24 cellular contexts compared by ENCODE assay signal in genomic region chr12:39230086-39230485, GRCh38.
DNase-seq lines count a peak whose midpoint lies in the region; ATAC-seq and TF ChIP-seq lines count a peak whose summit lies in the region.
"Had no signal": no experiment of that assay in that cellular context is flagged by ENCODE, and none has a peak within 500 bp of the region (broad histone marks: within the 10 kb centered on the region; RNA-seq: fewer than 3 reads in every experiment).

No MANE protein-coding gene starts in this region.

- H3K27me3 ChIP-seq in SK-N-SH (ENCODE audit: insufficient read depth): no peaks in the 10 kb centered on the region
- H3K27me3 ChIP-seq in RWPE2 (ENCODE audit: insufficient read depth, poor library complexity, severe bottlenecking): no peaks in the 10 kb centered on the region
- no peaks in the 10 kb centered on the region for H3K27me3 ChIP-seq in trophoblast cell (ENCODE audit: insufficient read depth, low read length)
- H3K27me3 ChIP-seq: stomach, uterus had no signal

- no peak overlapping the region for H4K8ac ChIP-seq in trophoblast cell (ENCODE audit: low read depth, low read length)

- no peak for TF ChIP-seq RAD21 in SK-N-SH (IDR thresholded peaks at IDR 0.05; ENCODE audit: low read length)

- no peaks in the 10 kb centered on the region for H3K79me2 ChIP-seq in SK-N-SH (ENCODE audit: insufficient read depth)
- no peaks in the 10 kb centered on the region for H3K79me2 ChIP-seq in trophoblast cell (ENCODE audit: control insufficient read depth, insufficient read depth, low read length, poor library complexity)

- no peak overlapping the region for H4K12ac ChIP-seq in trophoblast cell (ENCODE audit: low read depth, low read length)

- intact Hi-C loops in posterior vena cava (cut with DNase I): loop anchor here in 1 of 2 donors (5.0 kb wide), 1 partner anchor 1247 kb away; no protein-coding TSS in a partner anchor

- H3K79me1 ChIP-seq in trophoblast cell (ENCODE audit: low read length): no peaks in the 10 kb centered on the region

- DNase-seq in SK-N-SH (no peak), RWPE2 (ENCODE audit: low spot score) (peak; percentile 46), epithelial cell of prostate (ENCODE audit: low read depth, low spot score) (peak; percentile 76), renal cortical epithelial cell (ENCODE audit: low read depth) (peak; percentile 3), GM10266 (ENCODE audit: extremely low spot score) (no peak), trophoblast cell (no peak), posterior vena cava (ENCODE audit: low spot score) (no peak)
- DNase-seq: 8988T; activated CD4-positive, alpha-beta T cell treated with anti-CD3 and anti-CD28 coated beads for 4 hours; activated CD8-positive, alpha-beta memory T cell treated with anti-CD3 and anti-CD28 coated beads, Interleukin-2, amount 50 U/mL, for 48 hours; activated gamma-delta T cell; amniotic stem cell; Calu3; endodermal cell; foreskin fibroblast; NCI-H1930; NCI-H345; nephron progenitor cell; stimulated activated CD4-positive, alpha-beta T cell treated with anti-CD3 and anti-CD28 coated beads, Interleukin-2, amount 100 ng/mL, for 48 hours; stomach; uterus had no signal

- H2BK12ac ChIP-seq in trophoblast cell (ENCODE audit: low read length): no peak overlapping the region

- no peaks in the 10 kb centered on the region for H4K20me1 ChIP-seq in SK-N-SH (ENCODE audit: insufficient read depth)

- H3K9me3 ChIP-seq in SK-N-SH (no peaks in the 10 kb centered on the region), RWPE2 (ENCODE audit: severe bottlenecking) (no peaks in the 10 kb centered on the region), trophoblast cell (ENCODE audit: insufficient read depth, low read depth, low read length) (no peaks in the 10 kb centered on the region)
- H3K9me3 ChIP-seq: uterus had no signal

- TF ChIP-seq EP300 in SK-N-SH (IDR thresholded peaks at IDR 0.05; ENCODE audit: borderline replicate concordance in 1 of 2, low read depth in 1 of 2, low read length in 1 of 2): no peak

- no peak overlapping the region for H4K91ac ChIP-seq in trophoblast cell (ENCODE audit: low read depth, low read length)

- no peaks in the 10 kb centered on the region for H3K36me3 ChIP-seq in SK-N-SH (replicated peaks in 1 of 2; ENCODE audit: control insufficient read depth in 1 of 2, insufficient read depth in 2 of 2, low read length in 1 of 2)
- H3K36me3 ChIP-seq in RWPE2 (ENCODE audit: low read depth): no peaks in the 10 kb centered on the region
- no peaks in the 10 kb centered on the region for H3K36me3 ChIP-seq in trophoblast cell (ENCODE audit: control insufficient read depth in 1 of 2, insufficient read depth in 2 of 2, low read length in 2 of 2)
- H3K36me3 ChIP-seq: stomach, uterus had no signal

- H3K4me1 ChIP-seq in SK-N-SH (ENCODE audit: control insufficient read depth in 1 of 2, insufficient read depth in 2 of 2, low read depth in 1 of 2, low read length in 1 of 2) (peaks cover 0 to 7% of the 10 kb centered on the region in 2 experiments; a peak in 1 of 4 replicates), RWPE2 (ENCODE audit: insufficient read depth, poor library complexity, severe bottlenecking) (no peaks in the 10 kb centered on the region), trophoblast cell (ENCODE audit: control insufficient read depth in 1 of 2, insufficient read depth in 2 of 2, low read length in 2 of 2) (no peaks in the 10 kb centered on the region)
- H3K4me1 ChIP-seq: stomach, uterus had no signal

- H2AFZ ChIP-seq in SK-N-SH (ENCODE audit: low read depth): no peak overlapping the region
- no peak overlapping the region for H2AFZ ChIP-seq in trophoblast cell (ENCODE audit: insufficient read depth, low read length, poor library complexity)
- H2AFZ ChIP-seq: GM23338 had no signal

- H3K9me2 ChIP-seq in SK-N-SH: no peaks in the 10 kb centered on the region

- H3K27ac ChIP-seq in SK-N-SH (ENCODE audit: low read depth in 2 of 2, low read length in 1 of 2): no peak overlapping the region
- no peak overlapping the region for H3K27ac ChIP-seq in RWPE2 (ENCODE audit: poor library complexity, severe bottlenecking)
- no peak overlapping the region for H3K27ac ChIP-seq in epithelial cell of prostate
- H3K27ac ChIP-seq in trophoblast cell (ENCODE audit: low read depth, low read length): no peak overlapping the region
- H3K27ac ChIP-seq: skin epidermis, stomach, uterus had no signal

- H2BK120ac ChIP-seq in trophoblast cell (ENCODE audit: insufficient read depth, low read length, poor library complexity): no peak overlapping the region

- H3F3A ChIP-seq in SK-N-SH (replicated peaks; ENCODE audit: insufficient read depth): no peaks in the 10 kb centered on the region

- no peak for TF ChIP-seq CTCF in SK-N-SH (IDR thresholded peaks at IDR 0.05)
- no peak for TF ChIP-seq CTCF in RWPE2 (IDR thresholded peaks at IDR 0.05; ENCODE audit: poor library complexity, severe bottlenecking)
- TF ChIP-seq CTCF in GM10266 (IDR thresholded peaks at IDR 0.05; ENCODE audit: control insufficient read depth, insufficient read depth, low read depth, missing control alignments): no peak

- H3K4me3 ChIP-seq in SK-N-SH (ENCODE audit: low read depth in 2 of 2, low read length in 1 of 2) (no peak overlapping the region), RWPE2 (ENCODE audit: severe bottlenecking) (no peak overlapping the region), trophoblast cell (ENCODE audit: low read depth, low read length) (no peak overlapping the region)
- H3K4me3 ChIP-seq: GM23338, skin epidermis, stomach, uterus had no signal

- H3K9ac ChIP-seq in SK-N-SH (no peak overlapping the region), trophoblast cell (ENCODE audit: low read length) (no peak overlapping the region)

- no peak overlapping the region for H3K4ac ChIP-seq in trophoblast cell (ENCODE audit: low read depth, low read length)

- no peak overlapping the region for H2BK5ac ChIP-seq in trophoblast cell (ENCODE audit: low read depth, low read length, poor library complexity)

- POLR2A ChIA-PET in SK-N-SH (lab: Yijun Ruan, JAX): no interaction called here

- ATAC-seq in SK-N-SH treated with all-trans-retinoic acid at 6 μM for 48 hours (no peak), RWPE2 (ENCODE audit: low read depth) (peak; percentile 88)
- ATAC-seq: GM23338 had no signal

- no peak overlapping the region for H3K18ac ChIP-seq in trophoblast cell (ENCODE audit: low read length)

- no peak overlapping the region for H3K23ac ChIP-seq in trophoblast cell (ENCODE audit: low read length)

- no peak overlapping the region for H2AK5ac ChIP-seq in trophoblast cell (ENCODE audit: low read length)

- WGBS in SK-N-SH (ENCODE audit: low lambda C conversion rate): 82% methylated on average over 3 of the region's 3 CpGs
- WGBS in trophoblast cell (ENCODE audit: extremely low coverage, insufficient coverage, insufficient read length): no CpG with 5 or more reads among the region's 3 CpGs

- H3K4me2 ChIP-seq in SK-N-SH (no peak overlapping the region), trophoblast cell (ENCODE audit: low read length) (no peak overlapping the region)
- H3K4me2 ChIP-seq: GM23338 had no signal

- no peak overlapping the region for H3K14ac ChIP-seq in trophoblast cell (ENCODE audit: low read length)

- CTCF ChIA-PET in SK-N-SH (lab: Yijun Ruan, JAX): no interaction called here

TF ChIP-seq in SK-N-SH treated with all-trans-retinoic acid at 6 μM for 48 hours, 23 proteins besides CTCF, POLR2A, EP300 and RAD21:
- no peak for TF ChIP-seq TOX (CRISPR knock-in tag; IDR thresholded peaks at IDR 0.05; ENCODE audit: borderline replicate concordance)
- TF ChIP-seq ARNTL (CRISPR knock-in tag; IDR thresholded peaks at IDR 0.05; ENCODE audit: borderline replicate concordance, low read depth): no peak
- peak; percentile 40; the same call in 1 of the 2 replicates for TF ChIP-seq ISL1 (CRISPR knock-in tag; IDR thresholded peaks at IDR 0.05)

TF ChIP-seq in SK-N-SH, 30 proteins besides CTCF, POLR2A, EP300 and RAD21:
- TF ChIP-seq NFIC (IDR thresholded peaks at IDR 0.05; ENCODE audit: borderline replicate concordance) (no peak), FOXJ3 (CRISPR knock-in tag; IDR thresholded peaks at IDR 0.05) (no peak), SIN3A (IDR thresholded peaks at IDR 0.05; ENCODE audit: borderline replicate concordance, low read depth, low read length) (no peak), POLR2AphosphoS5 (IDR thresholded peaks at IDR 0.05; ENCODE audit: low read depth, low read length) (no peak), MXI1 (IDR thresholded peaks at IDR 0.05; ENCODE audit: low read depth, low read length) (no peak), MEF2A (IDR thresholded peaks at IDR 0.05; ENCODE audit: borderline replicate concordance, low read depth) (no peak), CHD2 (IDR thresholded peaks at IDR 0.05; ENCODE audit: low read length, partially characterized antibody) (no peak), RXRA (IDR thresholded peaks at IDR 0.05; ENCODE audit: borderline replicate concordance, low read depth) (no peak)
- TF ChIP-seq, protein P1, sequence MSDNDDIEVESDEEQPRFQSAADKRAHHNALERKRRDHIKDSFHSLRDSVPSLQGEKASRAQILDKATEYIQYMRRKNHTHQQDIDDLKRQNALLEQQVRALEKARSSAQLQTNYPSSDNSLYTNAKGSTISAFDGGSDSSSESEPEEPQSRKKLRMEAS (IDR thresholded peaks at IDR 0.05; ENCODE audit: low read depth): no peak
- TF ChIP-seq, protein P2, sequence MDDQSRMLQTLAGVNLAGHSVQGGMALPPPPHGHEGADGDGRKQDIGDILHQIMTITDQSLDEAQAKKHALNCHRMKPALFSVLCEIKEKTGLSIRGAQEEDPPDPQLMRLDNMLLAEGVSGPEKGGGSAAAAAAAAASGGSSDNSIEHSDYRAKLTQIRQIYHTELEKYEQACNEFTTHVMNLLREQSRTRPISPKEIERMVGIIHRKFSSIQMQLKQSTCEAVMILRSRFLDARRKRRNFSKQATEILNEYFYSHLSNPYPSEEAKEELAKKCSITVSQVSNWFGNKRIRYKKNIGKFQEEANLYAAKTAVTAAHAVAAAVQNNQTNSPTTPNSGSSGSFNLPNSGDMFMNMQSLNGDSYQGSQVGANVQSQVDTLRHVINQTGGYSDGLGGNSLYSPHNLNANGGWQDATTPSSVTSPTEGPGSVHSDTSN (IDR thresholded peaks at IDR 0.05): no peak

Comparison
In these comparisons a context has a peak if more than half of its experiments do, and no peak if none do; other contexts are left out.
1. DNase-seq: peak in RWPE2 (single experiment), epithelial cell of prostate (single experiment) and renal cortical epithelial cell (single experiment); none in SK-N-SH (single experiment), GM10266 (single experiment), trophoblast cell (0 of 2) and posterior vena cava (single experiment).